15 cellular contexts compared by ENCODE assay signal in the genomic region with DNA sequence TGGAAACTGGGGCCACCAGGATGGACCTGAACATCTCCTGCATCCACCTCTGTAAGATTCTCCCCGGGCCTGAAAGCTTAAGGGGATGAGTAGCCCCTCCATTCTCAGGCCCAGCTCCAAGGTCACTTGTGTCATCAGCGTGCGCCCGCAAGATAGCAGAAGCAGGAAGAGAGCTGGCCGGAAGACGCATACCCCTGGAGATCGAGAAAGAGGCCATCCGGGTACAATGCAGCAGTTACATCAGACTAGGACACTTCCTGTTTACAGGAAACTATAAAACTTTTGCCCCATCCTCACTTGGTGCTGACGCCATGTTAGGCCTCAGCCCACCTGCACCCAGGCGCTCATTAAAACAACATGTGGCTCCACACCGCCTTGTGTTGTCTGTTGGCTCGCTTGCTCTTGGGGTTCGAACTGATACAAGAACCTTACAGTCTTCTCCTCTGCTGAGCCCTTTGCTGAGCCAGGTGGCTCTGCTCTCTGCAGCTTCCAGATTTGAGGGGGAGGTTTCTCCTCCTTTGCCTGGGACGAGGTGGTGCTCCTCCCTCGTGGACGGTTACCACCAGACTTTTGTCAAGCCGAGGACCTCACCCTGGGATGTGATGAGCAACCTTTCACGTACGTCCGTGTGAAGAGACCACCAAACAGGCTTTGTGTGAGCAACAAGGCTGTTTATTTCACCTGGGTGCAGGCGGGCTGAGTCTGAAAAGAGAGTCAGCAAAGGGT.
DNase-seq lines count a peak whose midpoint lies in the region; ATAC-seq, FAIRE-seq and TF ChIP-seq lines count a peak whose summit lies in the region.
"Had no signal": no experiment of that assay in that cellular context is flagged by ENCODE, and none has a peak within 500 bp of the region (broad histone marks: within the 10 kb centered on the region; RNA-seq: fewer than 3 reads in every experiment).

No MANE protein-coding gene starts in this region.

- H3K27ac ChIP-seq in BLaER1 (peak overlapping the region; percentile 91), small intestine (ENCODE audit: low read depth in 1 of 2, low read length in 1 of 2) (no peak overlapping the region)
- H3K27ac ChIP-seq: GM23248 had no signal

- H3K4me1 Mint-ChIP-seq in activated CD8-positive, alpha-beta T cell treated with anti-CD3 and anti-CD28 coated beads for 36 hours (ENCODE audit: low read depth): peaks cover 3% of the 10 kb centered on the region

- H3K27me3 ChIP-seq in BLaER1 (no peaks in the 10 kb centered on the region), MG63 (no peaks in the 10 kb centered on the region), small intestine (ENCODE audit: control insufficient read depth in 2 of 2, insufficient read depth in 2 of 2, low read length in 2 of 2) (no peaks in the 10 kb centered on the region)

- no peaks in the 10 kb centered on the region for H3K36me3 Mint-ChIP-seq in activated CD8-positive, alpha-beta T cell treated with anti-CD3 and anti-CD28 coated beads for 36 hours (ENCODE audit: low read depth)

- peaks cover 2% of the 10 kb centered on the region for H3K27me3 Mint-ChIP-seq in activated CD8-positive, alpha-beta T cell treated with anti-CD3 and anti-CD28 coated beads for 36 hours

- H3K27ac Mint-ChIP-seq in activated CD8-positive, alpha-beta T cell treated with anti-CD3 and anti-CD28 coated beads for 36 hours: peak overlapping the region; percentile 43

- no peak for TF ChIP-seq CTCF in activated CD8-positive, alpha-beta T cell treated with anti-CD3 and anti-CD28 coated beads for 36 hours (IDR thresholded peaks at IDR 0.05)

- H3K4me1 ChIP-seq in BLaER1 (peaks cover 66% of the 10 kb centered on the region), small intestine (ENCODE audit: control insufficient read depth in 2 of 2, insufficient read depth in 1 of 2, low read depth in 1 of 2, low read length in 1 of 2) (no peaks in the 10 kb centered on the region)

- DNase-seq in CMK (ENCODE audit: low read depth): peak; percentile 12
- DNase-seq in activated CD8-positive, alpha-beta T cell treated with anti-CD3 and anti-CD28 coated beads for 36 hours: peak; percentile 47
- peak; percentile 55 for DNase-seq in mesenteric fat pad (ENCODE audit: low spot score)
- DNase-seq in NCI-H1694 treated with DMSO at 0.1 percent for 48 hours (lab: John Stamatoyannopoulos, UW): no peak
- DNase-seq in MG63: no peak
- DNase-seq in small intestine: no peak
- DNase-seq: EL, GM23248, NCI-H1092, NCI-H2107, NCI-H345, NCI-H526 treated with DMSO at 0.1 percent for 48 hours, PC-3 had no signal

- H3K4me2 ChIP-seq in BLaER1: peak overlapping the region; percentile 82

- no peaks in the 10 kb centered on the region for H3K9me3 Mint-ChIP-seq in activated CD8-positive, alpha-beta T cell treated with anti-CD3 and anti-CD28 coated beads for 36 hours

- H3K36me3 ChIP-seq in BLaER1: no peaks in the 10 kb centered on the region
- H3K36me3 ChIP-seq in MG63: no peaks in the 10 kb centered on the region
- no peaks in the 10 kb centered on the region for H3K36me3 ChIP-seq in small intestine (ENCODE audit: control insufficient read depth in 2 of 2, insufficient read depth in 2 of 2, low read length in 2 of 2)

- H3K9me3 ChIP-seq in BLaER1 (no peaks in the 10 kb centered on the region), MG63 (no peaks in the 10 kb centered on the region), small intestine (ENCODE audit: control insufficient read depth, low read depth) (no peaks in the 10 kb centered on the region)

- H4K20me1 ChIP-seq in BLaER1: no peaks in the 10 kb centered on the region

- peak overlapping the region; percentile 62; the same call in 1 of the 2 replicates for H3K9ac ChIP-seq in BLaER1
- H3K9ac ChIP-seq: GM23248 had no signal

- 75 to 87% (median 79%) methylated on average over 20 to 21 of the region's 21 CpGs for WGBS in small intestine, 3 donors

- CTCF ChIA-PET in activated CD8-positive, alpha-beta T cell treated with anti-CD3 and anti-CD28 coated beads for 36 hours (lab: Charles Lee): interaction anchor here (0.7 kb wide), 1 partner anchor 316 kb away, joined by 3 read pairs; no protein-coding TSS in a partner anchor

- H3K4me3 ChIP-seq in BLaER1 (peak overlapping the region; percentile 41), MG63 (no peak overlapping the region), small intestine (ENCODE audit: low read depth in 1 of 2, low read length in 2 of 2) (no peak overlapping the region)
- H3K4me3 ChIP-seq: GM23248 had no signal

- intact Hi-C loops in activated CD8-positive, alpha-beta T cell treated with anti-CD3 and anti-CD28 coated beads for 36 hours (cut with micrococcal nuclease): no loop called here

- H3K4me3 Mint-ChIP-seq in activated CD8-positive, alpha-beta T cell treated with anti-CD3 and anti-CD28 coated beads for 36 hours: no peak overlapping the region

- FAIRE-seq in small intestine (lab: Jason Lieb, UNC): no peak
- FAIRE-seq: GM18507 had no signal

- no peak for ATAC-seq in activated CD8-positive, alpha-beta T cell treated with anti-CD3 and anti-CD28 coated beads for 36 hours
- ATAC-seq: PC-3 had no signal

- POLR2A ChIA-PET in activated CD8-positive, alpha-beta T cell treated with anti-CD3 and anti-CD28 coated beads for 36 hours (lab: Charles Lee): interaction anchor here (0.6 kb wide), 1 partner anchor 45 kb away, joined by 3 read pairs; no protein-coding TSS in a partner anchor

Comparison
In these comparisons a context has a peak if more than half of its experiments do, and no peak if none do; other contexts are left out.
1. DNase-seq: peak in CMK (single experiment), activated CD8-positive, alpha-beta T cell treated with anti-CD3 and anti-CD28 coated beads for 36 hours (single experiment) and mesenteric fat pad (single experiment); none in NCI-H1694 treated with DMSO at 0.1 percent for 48 hours (single experiment), MG63 (single experiment) and small intestine (single experiment).